In the genomic region with DNA sequence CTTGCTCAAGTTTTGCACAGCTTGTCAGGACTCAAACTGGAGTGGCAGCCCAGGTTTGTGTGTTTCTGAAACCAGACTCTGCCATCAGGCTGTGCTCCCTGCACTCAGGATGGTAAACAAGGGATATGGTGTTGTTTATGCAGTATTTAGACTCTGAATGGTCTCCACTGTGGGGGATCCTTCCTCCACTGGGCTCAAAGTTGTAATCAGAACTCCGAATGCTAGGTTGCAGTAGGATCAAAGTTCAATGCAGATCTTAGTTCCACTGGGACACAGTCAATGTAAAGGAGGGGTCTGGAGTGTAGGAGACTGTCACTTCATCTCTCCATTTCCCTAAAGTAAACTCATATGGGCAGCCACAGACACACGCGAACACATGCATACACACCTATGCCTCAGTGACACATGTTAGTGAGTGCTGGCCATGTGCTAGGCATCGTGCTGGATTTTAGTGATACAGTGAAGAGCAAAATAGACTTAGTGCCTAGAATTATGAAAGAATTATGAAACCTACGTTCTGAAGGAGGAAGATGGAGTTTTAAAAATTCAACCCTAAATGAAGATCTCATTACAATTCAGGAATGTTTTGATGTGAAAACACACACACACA, we compare ENCODE assay signal across 22 cellular contexts. TPM values are rescaled to one million over a fixed set of nuclear protein-coding genes. Genes with fewer than 3 reads are reported as not detected.
A peak's percentile ranks its signal among the peaks of the same experiment; 100 is the strongest.
DNase-seq lines count a peak whose midpoint lies in the region; ATAC-seq, FAIRE-seq and TF ChIP-seq lines count a peak whose summit lies in the region.
"Had no signal": no experiment of that assay in that cellular context is flagged by ENCODE, and none has a peak within 500 bp of the region (broad histone marks: within the 10 kb centered on the region; RNA-seq: fewer than 3 reads in every experiment).

No MANE protein-coding gene starts in this region.

- DNase-seq in activated naive CD4-positive, alpha-beta T cell treated with anti-CD3 and anti-CD28 coated beads, Interleukin-2, amount 10 ng/mL, durations not matched to agents 7 days and 5 days = no peak
- DNase-seq in GM12878 (ENCODE audit: low read depth, low spot score) = no peak
- no peak for DNase-seq in T-helper 2 cell treated with Interferon-gamma antibody and Interleukin-4, amounts not matched to agents 5 μg/mL and 100 μg/mL, for 36 hours (ENCODE audit: low spot score)
- DNase-seq in DMS114 treated with DMSO at 0.1 percent for 48 hours (lab: John Stamatoyannopoulos, UW; ENCODE audit: unreplicated experiment) = no peak
- DNase-seq: ACHN; CD8-positive, alpha-beta T cell; DMS 273 treated with DMSO at 0.1 percent for 48 hours; GOT3; HFFc6; KBM-7; NCI-H1048; NCI-H2107; NCI-H226; NCI-H526 treated with DMSO at 0.1 percent for 48 hours; SIG-M5 had no signal

- H3K79me2 ChIP-seq in Loucy (ENCODE audit: insufficient read depth, low read length) (peaks cover 49% of the 10 kb centered on the region), GM12878 (ENCODE audit: control insufficient read depth, insufficient read depth, low read length) (peaks cover 49% of the 10 kb centered on the region)

- peak overlapping the region; percentile 92 for H3K27ac Mint-ChIP-seq in activated naive CD4-positive, alpha-beta T cell treated with anti-CD3 and anti-CD28 coated beads, Interleukin-2, amount 50 U/mL, for 24 hours
- no peak overlapping the region for H3K27ac Mint-ChIP-seq in activated naive CD4-positive, alpha-beta T cell treated with anti-CD3 and anti-CD28 coated beads, Interleukin-2, amount 10 ng/mL, durations not matched to agents 7 days and 5 days
- H3K27ac Mint-ChIP-seq in T-helper 2 cell treated with Interferon-gamma antibody and Interleukin-4, amounts not matched to agents 5 μg/mL and 100 μg/mL, for 36 hours = no peak overlapping the region
- H3K27ac Mint-ChIP-seq: CD8-positive, alpha-beta T cell; HFFc6 had no signal

- H4K20me1 ChIP-seq in Loucy (ENCODE audit: insufficient read depth, low read length, poor library complexity, severe bottlenecking) (no peaks in the 10 kb centered on the region), GM12878 (ENCODE audit: control insufficient read depth, insufficient read depth) (no peaks in the 10 kb centered on the region)

- peak overlapping the region; percentile 59 for H3K4me3 Mint-ChIP-seq in activated naive CD4-positive, alpha-beta T cell treated with anti-CD3 and anti-CD28 coated beads, Interleukin-2, amount 50 U/mL, for 24 hours
- H3K4me3 Mint-ChIP-seq in activated naive CD4-positive, alpha-beta T cell treated with anti-CD3 and anti-CD28 coated beads, Interleukin-2, amount 10 ng/mL, durations not matched to agents 7 days and 5 days = no peak overlapping the region
- no peak overlapping the region for H3K4me3 Mint-ChIP-seq in T-helper 2 cell treated with Interferon-gamma antibody and Interleukin-4, amounts not matched to agents 5 μg/mL and 100 μg/mL, for 36 hours
- H3K4me3 Mint-ChIP-seq: CD8-positive, alpha-beta T cell; HFFc6 had no signal

- in situ Hi-C loops in GM12878 (cut with MboI) = no loop called here

- H3K4me3 ChIP-seq in Loucy (ENCODE audit: low read length, poor library complexity, severe bottlenecking) (peak overlapping the region; percentile 90), GM12878 (no peak overlapping the region)

- ATAC-seq in GM12878 (no peak), GM18858 (IDR thresholded peaks at IDR 0.05; ENCODE audit: unreplicated experiment) (no peak)
- ATAC-seq: CD8-positive, alpha-beta T cell had no signal

- H2AFZ ChIP-seq in Loucy (ENCODE audit: low read length) (no peak overlapping the region), GM12878 (ENCODE audit: control insufficient read depth, low read depth, low read length) (no peak overlapping the region)

- BruUV-seq in GM12878 (replicated peaks; lab: Mats Ljungman, UMichigan) = no TSS peak

- TF ChIP-seq POLR2A in GM12878 (IDR thresholded peaks at IDR 0.05; ENCODE audit: low read depth, low read length) = no peak

- H3K4me1 Mint-ChIP-seq in activated naive CD4-positive, alpha-beta T cell treated with anti-CD3 and anti-CD28 coated beads, Interleukin-2, amount 50 U/mL, for 24 hours = peaks cover 86% of the 10 kb centered on the region
- peaks cover 73% of the 10 kb centered on the region for H3K4me1 Mint-ChIP-seq in activated naive CD4-positive, alpha-beta T cell treated with anti-CD3 and anti-CD28 coated beads, Interleukin-2, amount 10 ng/mL, durations not matched to agents 7 days and 5 days
- peaks cover 40% of the 10 kb centered on the region for H3K4me1 Mint-ChIP-seq in T-helper 2 cell treated with Interferon-gamma antibody and Interleukin-4, amounts not matched to agents 5 μg/mL and 100 μg/mL, for 36 hours (ENCODE audit: low read depth)

- H3K9me3 Mint-ChIP-seq in activated naive CD4-positive, alpha-beta T cell treated with anti-CD3 and anti-CD28 coated beads, Interleukin-2, amount 50 U/mL, for 24 hours = peaks cover 25% of the 10 kb centered on the region
- H3K9me3 Mint-ChIP-seq in activated naive CD4-positive, alpha-beta T cell treated with anti-CD3 and anti-CD28 coated beads, Interleukin-2, amount 10 ng/mL, durations not matched to agents 7 days and 5 days = peaks cover 39% of the 10 kb centered on the region
- H3K9me3 Mint-ChIP-seq in T-helper 2 cell treated with Interferon-gamma antibody and Interleukin-4, amounts not matched to agents 5 μg/mL and 100 μg/mL, for 36 hours = peaks cover 37% of the 10 kb centered on the region

- no peak for TF ChIP-seq CTCF in Loucy (conservative IDR thresholded peaks at IDR 0.05; ENCODE audit: low read length)
- no peak for TF ChIP-seq CTCF in GM12878 (IDR thresholded peaks at IDR 0.05 in 2 of 3, conservative IDR thresholded peaks at IDR 0.05 in 1 of 3; ENCODE audit: control insufficient read depth in 2 of 3, extremely low read depth in 1 of 3, insufficient read depth in 1 of 3, low read depth in 3 of 3, low read length in 3 of 3)

- H3K27ac ChIP-seq in GM12878 (ENCODE audit: control insufficient read depth, insufficient read depth) = peak overlapping the region; percentile 48
- H3K27ac ChIP-seq: HL-60 had no signal

- POLR2A ChIA-PET in GM12878 (lab: Charles Lee) = no interaction called here

- FAIRE-seq in GM12878 (lab: Jason Lieb, UNC) = no peak

- H3K4me2 ChIP-seq in Loucy (ENCODE audit: low read depth, low read length, poor library complexity, severe bottlenecking) = peak overlapping the region; percentile 92
- H3K4me2 ChIP-seq in GM12878 (ENCODE audit: control insufficient read depth, insufficient read depth) = peak overlapping the region; percentile 63

- no peaks in the 10 kb centered on the region for H3F3A ChIP-seq in Loucy (ENCODE audit: low read depth)

- intact Hi-C loops in GM12878 (cut with micrococcal nuclease; ENCODE audit: unreplicated experiment) = loop anchor here (10.0 kb wide), 1 partner anchor 247 kb away; no protein-coding TSS in a partner anchor

- H3K9me2 ChIP-seq in Loucy (replicated peaks; ENCODE audit: low read depth, low read length) = no peaks in the 10 kb centered on the region

- H3K9me3 ChIP-seq in Loucy (ENCODE audit: insufficient read depth, low read depth, low read length) (peaks cover 22% of the 10 kb centered on the region; the same call in 1 of the 2 replicates), GM12878 (replicated peaks; ENCODE audit: control insufficient read depth, insufficient read depth, low read length) (peaks cover 29% of the 10 kb centered on the region)

- SMC1A ChIA-PET in GM12878 (lab: Charles Lee; ENCODE audit: uncharacterized antibody, unreplicated experiment) = interaction anchor here (0.8 to 1.5 kb wide), 5 partner anchors 8 to 81 kb away, joined by 3 to 10 read pairs (median 4); no protein-coding TSS in a partner anchor

- H3K27me3 Mint-ChIP-seq in activated naive CD4-positive, alpha-beta T cell treated with anti-CD3 and anti-CD28 coated beads, Interleukin-2, amount 50 U/mL, for 24 hours = no peaks in the 10 kb centered on the region
- no peaks in the 10 kb centered on the region for H3K27me3 Mint-ChIP-seq in activated naive CD4-positive, alpha-beta T cell treated with anti-CD3 and anti-CD28 coated beads, Interleukin-2, amount 10 ng/mL, durations not matched to agents 7 days and 5 days
- no peaks in the 10 kb centered on the region for H3K27me3 Mint-ChIP-seq in T-helper 2 cell treated with Interferon-gamma antibody and Interleukin-4, amounts not matched to agents 5 μg/mL and 100 μg/mL, for 36 hours (ENCODE audit: low read depth)

- 55% methylated on average over 5 of the region's 5 CpGs for WGBS in GM12878 (ENCODE audit: insufficient coverage, insufficient replicate concordance, low lambda C conversion rate, missing lambda C conversion rate)

- H3K36me3 ChIP-seq in Loucy (ENCODE audit: insufficient read depth, low read length) (peaks cover 37% of the 10 kb centered on the region; the same call in 1 of the 2 replicates), GM12878 (ENCODE audit: control insufficient read depth in 2 of 2, insufficient read depth in 2 of 2, low read length in 1 of 2) (peaks cover 6 to 17% of the 10 kb centered on the region in 2 experiments)

- H3K9ac ChIP-seq in Loucy (ENCODE audit: low read depth, low read length, poor library complexity, severe bottlenecking) (peak overlapping the region; percentile 92), GM12878 (ENCODE audit: control insufficient read depth, insufficient read depth, low read length) (peak overlapping the region; percentile 47)

- H3K27me3 ChIP-seq in Loucy (ENCODE audit: insufficient read depth, low read length, poor library complexity, severe bottlenecking) = no peaks in the 10 kb centered on the region
- no peaks in the 10 kb centered on the region for H3K27me3 ChIP-seq in GM12878 (replicated peaks in 1 of 2; ENCODE audit: control insufficient read depth in 2 of 2, insufficient read depth in 2 of 2, low read length in 1 of 2)

- CTCF ChIA-PET in activated naive CD4-positive, alpha-beta T cell treated with anti-CD3 and anti-CD28 coated beads, Interleukin-2, amount 10 ng/mL, durations not matched to agents 7 days and 5 days (lab: Charles Lee) = interaction anchor here (1.0 to 3.9 kb wide), 2 partner anchors 82 to 121 kb away, joined by 3 to 17 read pairs; no protein-coding TSS in a partner anchor
- CTCF ChIA-PET in GM12878 (lab: Yijun Ruan, JAX) = interaction anchor here (1.1 to 5.0 kb wide), 2 partner anchors 82 to 539 kb away, joined by 3 to 58 read pairs; no protein-coding TSS in a partner anchor

- RAD21 ChIA-PET in GM12878 (lab: Charles Lee; ENCODE audit: unreplicated experiment) = no interaction called here

- peaks cover 39% of the 10 kb centered on the region for H3K36me3 Mint-ChIP-seq in activated naive CD4-positive, alpha-beta T cell treated with anti-CD3 and anti-CD28 coated beads, Interleukin-2, amount 50 U/mL, for 24 hours
- peaks cover 77% of the 10 kb centered on the region for H3K36me3 Mint-ChIP-seq in activated naive CD4-positive, alpha-beta T cell treated with anti-CD3 and anti-CD28 coated beads, Interleukin-2, amount 10 ng/mL, durations not matched to agents 7 days and 5 days
- H3K36me3 Mint-ChIP-seq in T-helper 2 cell treated with Interferon-gamma antibody and Interleukin-4, amounts not matched to agents 5 μg/mL and 100 μg/mL, for 36 hours (ENCODE audit: low read depth) = peaks cover 67% of the 10 kb centered on the region

- H3K4me1 ChIP-seq in Loucy (ENCODE audit: insufficient read depth, low read length, poor library complexity, severe bottlenecking) = peaks cover 59% of the 10 kb centered on the region
- H3K4me1 ChIP-seq in GM12878 (ENCODE audit: control insufficient read depth, insufficient read depth, low read length) = peaks cover 11% of the 10 kb centered on the region

- TF ChIP-seq EP300 in GM12878 (IDR thresholded peaks at IDR 0.05; ENCODE audit: borderline replicate concordance in 1 of 2, control insufficient read depth in 1 of 2, low read depth in 2 of 2, low read length in 2 of 2) = no peak

- no peak for TF ChIP-seq RAD21 in GM12878 (IDR thresholded peaks at IDR 0.05; ENCODE audit: insufficient read depth, low read depth, low read length)

RNA-seq across cellular contexts. Expression of gene IL18R1, which starts 6.1 kb away (rescaled TPM):
- total RNA-seq in GM12878 (2013; cell fraction: nucleolus; rRNA removed) = 52.5 and 58.7 TPM in 2 replicates
- total RNA-seq in GM12878 (2014; rRNA removed) = 10.5 and 12.8 TPM in 2 replicates
- 11.6 and 14.6 TPM in 2 replicates for total RNA-seq in GM12878 (2014; rRNA removed; fragmentation: Illumina TruSeq; extraction: Trizol)
- 10.0 and 10.4 TPM in 2 replicates for total RNA-seq in GM12878 (2021)
- 10.9 TPM for polyA plus RNA-seq in GM12878 (2011; ENCODE audit: low read depth)
- 15.5 and 23.0 TPM in 2 replicates for polyA plus RNA-seq in GM12878 (2011; rRNA removed)
- 6.3 and 7.0 TPM in 2 replicates for polyA plus RNA-seq in GM12878 (2011; cell fraction: cytosol; rRNA removed)
- 25.2 and 33.5 TPM in 2 replicates for polyA plus RNA-seq in GM12878 (2011; cell fraction: nucleus; rRNA removed)
- 14.1 and 28.7 TPM in 2 replicates for polyA plus RNA-seq in GM12878 (2012)
- polyA plus RNA-seq in GM12878 (2014; fragmentation: Illumina TruSeq; extraction: Trizol) = 11.0 and 11.3 TPM in 2 replicates
- polyA plus RNA-seq in GM12878 (2014; fragmentation: Nextera tagmentation; extraction: Ambion mirVana) = 1 to 10 TPM; 3.5 to 3.8 TPM
- 9.0 and 12.0 TPM in 2 replicates for polyA plus RNA-seq in GM12878 (2014; rRNA removed)
- polyA plus RNA-seq in GM12878 (2016; fragmentation: Nextera tagmentation; extraction: Ambion mirVana) = 10 to 100 TPM; 10.9 to 14.3 TPM
- polyA minus RNA-seq in GM12878 (2011; rRNA and poly(A)+ RNA removed) = 10.4 and 10.8 TPM in 2 replicates
- 3.1 and 4.2 TPM in 2 replicates for polyA minus RNA-seq in GM12878 (2011; cell fraction: cytosol; rRNA and poly(A)+ RNA removed)
- polyA minus RNA-seq in GM12878 (2011; cell fraction: nucleus; rRNA and poly(A)+ RNA removed) = 26.6 and 29.5 TPM in 2 replicates
- total RNA-seq: HFFc6, M059J, OCI-LY7, RPMI7951 had no signal

RNA-seq across cellular contexts. Expression of gene IL1RL1, which starts 50.4 kb away (rescaled TPM):
- not detected in 2 replicates for total RNA-seq in GM12878 (2013; cell fraction: nucleolus; rRNA removed)
- total RNA-seq in GM12878 (2014; rRNA removed) = not detected in 2 replicates
- not detected in 2 replicates for total RNA-seq in GM12878 (2014; rRNA removed; fragmentation: Illumina TruSeq; extraction: Trizol)
- total RNA-seq in GM12878 (2021) = 0.18 TPM in 1 of 2 replicates, not detected in the other
- not detected for polyA plus RNA-seq in GM12878 (2011; ENCODE audit: low read depth)
- 0.06 and 0.08 TPM in 2 replicates for polyA plus RNA-seq in GM12878 (2011; rRNA removed)
- polyA plus RNA-seq in GM12878 (2011; cell fraction: cytosol; rRNA removed) = 0.02 and 0.06 TPM in 2 replicates
- 0.09 and 0.16 TPM in 2 replicates for polyA plus RNA-seq in GM12878 (2011; cell fraction: nucleus; rRNA removed)
- polyA plus RNA-seq in GM12878 (2012) = not detected in 2 replicates
- polyA plus RNA-seq in GM12878 (2014; fragmentation: Illumina TruSeq; extraction: Trizol) = not detected in 2 replicates
- polyA plus RNA-seq in GM12878 (2014; fragmentation: Nextera tagmentation; extraction: Ambion mirVana) = not detected
- polyA plus RNA-seq in GM12878 (2014; rRNA removed) = not detected in 2 replicates
- polyA plus RNA-seq in GM12878 (2016; fragmentation: Nextera tagmentation; extraction: Ambion mirVana) = not detected
- 0.07 TPM in 1 of 2 replicates, not detected in the other for polyA minus RNA-seq in GM12878 (2011; rRNA and poly(A)+ RNA removed)
- polyA minus RNA-seq in GM12878 (2011; cell fraction: cytosol; rRNA and poly(A)+ RNA removed) = not detected in 2 replicates
- not detected in 2 replicates for polyA minus RNA-seq in GM12878 (2011; cell fraction: nucleus; rRNA and poly(A)+ RNA removed)
- total RNA-seq: CD8-positive, alpha-beta T cell; HFFc6; M059J; OCI-LY7; RPMI7951 had no signal
